Comparison of ENCODE assay signal across 1 cellular context in genomic region chr5:10995891-10996290, GRCh38.
TF ChIP-seq lines count a peak whose summit lies in the region.

No MANE protein-coding gene starts in this region.

TF ChIP-seq in H1, 55 proteins besides CTCF, POLR2A, EP300 and RAD21:
- TF ChIP-seq, protein P1, sequence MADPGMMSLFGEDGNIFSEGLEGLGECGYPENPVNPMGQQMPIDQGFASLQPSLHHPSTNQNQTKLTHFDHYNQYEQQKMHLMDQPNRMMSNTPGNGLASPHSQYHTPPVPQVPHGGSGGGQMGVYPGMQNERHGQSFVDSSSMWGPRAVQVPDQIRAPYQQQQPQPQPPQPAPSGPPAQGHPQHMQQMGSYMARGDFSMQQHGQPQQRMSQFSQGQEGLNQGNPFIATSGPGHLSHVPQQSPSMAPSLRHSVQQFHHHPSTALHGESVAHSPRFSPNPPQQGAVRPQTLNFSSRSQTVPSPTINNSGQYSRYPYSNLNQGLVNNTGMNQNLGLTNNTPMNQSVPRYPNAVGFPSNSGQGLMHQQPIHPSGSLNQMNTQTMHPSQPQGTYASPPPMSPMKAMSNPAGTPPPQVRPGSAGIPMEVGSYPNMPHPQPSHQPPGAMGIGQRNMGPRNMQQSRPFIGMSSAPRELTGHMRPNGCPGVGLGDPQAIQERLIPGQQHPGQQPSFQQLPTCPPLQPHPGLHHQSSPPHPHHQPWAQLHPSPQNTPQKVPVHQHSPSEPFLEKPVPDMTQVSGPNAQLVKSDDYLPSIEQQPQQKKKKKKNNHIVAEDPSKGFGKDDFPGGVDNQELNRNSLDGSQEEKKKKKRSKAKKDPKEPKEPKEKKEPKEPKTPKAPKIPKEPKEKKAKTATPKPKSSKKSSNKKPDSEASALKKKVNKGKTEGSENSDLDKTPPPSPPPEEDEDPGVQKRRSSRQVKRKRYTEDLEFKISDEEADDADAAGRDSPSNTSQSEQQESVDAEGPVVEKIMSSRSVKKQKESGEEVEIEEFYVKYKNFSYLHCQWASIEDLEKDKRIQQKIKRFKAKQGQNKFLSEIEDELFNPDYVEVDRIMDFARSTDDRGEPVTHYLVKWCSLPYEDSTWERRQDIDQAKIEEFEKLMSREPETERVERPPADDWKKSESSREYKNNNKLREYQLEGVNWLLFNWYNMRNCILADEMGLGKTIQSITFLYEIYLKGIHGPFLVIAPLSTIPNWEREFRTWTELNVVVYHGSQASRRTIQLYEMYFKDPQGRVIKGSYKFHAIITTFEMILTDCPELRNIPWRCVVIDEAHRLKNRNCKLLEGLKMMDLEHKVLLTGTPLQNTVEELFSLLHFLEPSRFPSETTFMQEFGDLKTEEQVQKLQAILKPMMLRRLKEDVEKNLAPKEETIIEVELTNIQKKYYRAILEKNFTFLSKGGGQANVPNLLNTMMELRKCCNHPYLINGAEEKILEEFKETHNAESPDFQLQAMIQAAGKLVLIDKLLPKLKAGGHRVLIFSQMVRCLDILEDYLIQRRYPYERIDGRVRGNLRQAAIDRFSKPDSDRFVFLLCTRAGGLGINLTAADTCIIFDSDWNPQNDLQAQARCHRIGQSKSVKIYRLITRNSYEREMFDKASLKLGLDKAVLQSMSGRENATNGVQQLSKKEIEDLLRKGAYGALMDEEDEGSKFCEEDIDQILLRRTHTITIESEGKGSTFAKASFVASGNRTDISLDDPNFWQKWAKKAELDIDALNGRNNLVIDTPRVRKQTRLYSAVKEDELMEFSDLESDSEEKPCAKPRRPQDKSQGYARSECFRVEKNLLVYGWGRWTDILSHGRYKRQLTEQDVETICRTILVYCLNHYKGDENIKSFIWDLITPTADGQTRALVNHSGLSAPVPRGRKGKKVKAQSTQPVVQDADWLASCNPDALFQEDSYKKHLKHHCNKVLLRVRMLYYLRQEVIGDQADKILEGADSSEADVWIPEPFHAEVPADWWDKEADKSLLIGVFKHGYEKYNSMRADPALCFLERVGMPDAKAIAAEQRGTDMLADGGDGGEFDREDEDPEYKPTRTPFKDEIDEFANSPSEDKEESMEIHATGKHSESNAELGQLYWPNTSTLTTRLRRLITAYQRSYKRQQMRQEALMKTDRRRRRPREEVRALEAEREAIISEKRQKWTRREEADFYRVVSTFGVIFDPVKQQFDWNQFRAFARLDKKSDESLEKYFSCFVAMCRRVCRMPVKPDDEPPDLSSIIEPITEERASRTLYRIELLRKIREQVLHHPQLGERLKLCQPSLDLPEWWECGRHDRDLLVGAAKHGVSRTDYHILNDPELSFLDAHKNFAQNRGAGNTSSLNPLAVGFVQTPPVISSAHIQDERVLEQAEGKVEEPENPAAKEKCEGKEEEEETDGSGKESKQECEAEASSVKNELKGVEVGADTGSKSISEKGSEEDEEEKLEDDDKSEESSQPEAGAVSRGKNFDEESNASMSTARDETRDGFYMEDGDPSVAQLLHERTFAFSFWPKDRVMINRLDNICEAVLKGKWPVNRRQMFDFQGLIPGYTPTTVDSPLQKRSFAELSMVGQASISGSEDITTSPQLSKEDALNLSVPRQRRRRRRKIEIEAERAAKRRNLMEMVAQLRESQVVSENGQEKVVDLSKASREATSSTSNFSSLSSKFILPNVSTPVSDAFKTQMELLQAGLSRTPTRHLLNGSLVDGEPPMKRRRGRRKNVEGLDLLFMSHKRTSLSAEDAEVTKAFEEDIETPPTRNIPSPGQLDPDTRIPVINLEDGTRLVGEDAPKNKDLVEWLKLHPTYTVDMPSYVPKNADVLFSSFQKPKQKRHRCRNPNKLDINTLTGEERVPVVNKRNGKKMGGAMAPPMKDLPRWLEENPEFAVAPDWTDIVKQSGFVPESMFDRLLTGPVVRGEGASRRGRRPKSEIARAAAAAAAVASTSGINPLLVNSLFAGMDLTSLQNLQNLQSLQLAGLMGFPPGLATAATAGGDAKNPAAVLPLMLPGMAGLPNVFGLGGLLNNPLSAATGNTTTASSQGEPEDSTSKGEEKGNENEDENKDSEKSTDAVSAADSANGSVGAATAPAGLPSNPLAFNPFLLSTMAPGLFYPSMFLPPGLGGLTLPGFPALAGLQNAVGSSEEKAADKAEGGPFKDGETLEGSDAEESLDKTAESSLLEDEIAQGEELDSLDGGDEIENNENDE (IDR thresholded peaks at IDR 0.05; ENCODE audit: insufficient replicate concordance, low read length), result no peak
- TF ChIP-seq CHD2 (IDR thresholded peaks at IDR 0.05; ENCODE audit: low read length) (no peak), GABPA (IDR thresholded peaks at IDR 0.05; ENCODE audit: borderline replicate concordance, insufficient read depth, low read length) (no peak), CBX8 (IDR thresholded peaks at IDR 0.05; ENCODE audit: borderline replicate concordance, low read depth, low read length) (no peak), MAFK (IDR thresholded peaks at IDR 0.05; ENCODE audit: low read depth, low read length) (no peak), CBX5 (IDR thresholded peaks at IDR 0.05; ENCODE audit: low read depth, low read length) (no peak), SIX5 (IDR thresholded peaks at IDR 0.05; ENCODE audit: low read depth, low read length) (no peak), BRCA1 (IDR thresholded peaks at IDR 0.05; ENCODE audit: low read depth, low read length) (no peak), SRF (IDR thresholded peaks at IDR 0.05; ENCODE audit: low read depth, low read length) (no peak), HDAC2 (IDR thresholded peaks at IDR 0.05; ENCODE audit: borderline replicate concordance in 1 of 2, low read depth in 2 of 2, low read length in 2 of 2) (no peak), JUND (IDR thresholded peaks at IDR 0.05; ENCODE audit: low read length) (no peak), CHD1 (IDR thresholded peaks at IDR 0.05; ENCODE audit: low read depth, low read length) (no peak), EGR1 (IDR thresholded peaks at IDR 0.05; ENCODE audit: borderline replicate concordance, low read depth, low read length) (no peak), PHF8 (conservative IDR thresholded peaks at IDR 0.05; ENCODE audit: low read depth, low read length) (no peak), TEAD4 (IDR thresholded peaks at IDR 0.05; ENCODE audit: low read depth, low read length) (no peak), SUZ12 (IDR thresholded peaks at IDR 0.05; ENCODE audit: low read length) (no peak), ZNF274 (IDR thresholded peaks at IDR 0.05; ENCODE audit: borderline replicate concordance, extremely low read depth, low read length) (no peak), SIRT6 (IDR thresholded peaks at IDR 0.05; ENCODE audit: low read length) (no peak)
TF ChIP-seq in H1: peak in this region for 0.
